Comparison of ENCODE assay signal across 30 cellular contexts in genomic region chr11:15700456-15700855, GRCh38.
"Had no signal": no experiment of that assay in that cellular context is flagged by ENCODE, and none has a peak within 500 bp of the region (broad histone marks: within the 10 kb centered on the region; RNA-seq: fewer than 3 reads in every experiment).

No MANE protein-coding gene starts in this region.

- H3K4me1 ChIP-seq: adrenal gland, ascending aorta, breast epithelium had no signal

- H3K9me3 ChIP-seq: adrenal gland, ascending aorta, body of pancreas, breast epithelium had no signal

- H3K27ac ChIP-seq: adrenal gland, ascending aorta, brain microvascular endothelial cell, breast epithelium, cardiac muscle cell had no signal

- DNase-seq: activated effector memory CD4-positive, alpha-beta T cell treated with anti-CD3 and anti-CD28 coated beads, Interleukin-2, amount 50 U/mL, for 16 hours; activated effector memory CD4-positive, alpha-beta T cell treated with Interleukin-2 at 50 U/mL for 16 hours; activated gamma-delta T cell; activated gamma-delta T cell treated with Interleukin-2 at 50 U/mL for 16 hours; activated naive CD4-positive, alpha-beta T cell; activated naive CD4-positive, alpha-beta T cell treated with anti-CD3 and anti-CD28 coated beads for 36 hours; activated naive CD4-positive, alpha-beta T cell treated with anti-CD3 and anti-CD28 coated beads, Interleukin-2, amount 10 ng/mL, durations not matched to agents 7 days and 5 days; activated naive CD4-positive, alpha-beta T cell treated with anti-CD3 and anti-CD28 coated beads, Interleukin-2, amount 50 U/mL, for 16 hours; activated naive CD4-positive, alpha-beta T cell treated with Interleukin-2 at 50 U/mL for 16 hours; activated naive CD8-positive, alpha-beta T cell treated with anti-CD3 and anti-CD28 coated beads for 36 hours; activated naive CD8-positive, alpha-beta T cell treated with anti-CD3 and anti-CD28 coated beads, Interleukin-2, amount 10 ng/mL, durations not matched to agents 7 days and 5 days; activated naive CD8-positive, alpha-beta T cell treated with anti-CD3 and anti-CD28 coated beads, Interleukin-2, amount 50 U/mL, for 24 hours; activated T-cell treated with anti-CD3 and anti-CD28 coated beads, Interleukin-2, amount 50 U/mL, for 1 hour; activated T-cell treated with anti-CD3 and anti-CD28 coated beads, Interleukin-2, amount 50 U/mL, for 24 hours; activated T-cell treated with anti-CD3 and anti-CD28 coated beads, Interleukin-2, amount 50 U/mL, for 4 hours; activated T-cell treated with anti-CD3 and anti-CD28 coated beads, Interleukin-2, amount 50 U/mL, for 48 hours; activated T-cell treated with anti-CD3 and anti-CD28 coated beads, Interleukin-2, amount 50 U/mL, for 72 hours; adrenal gland; amniotic stem cell; amygdala; anterior cingulate cortex; aorta; body of pancreas; brain microvascular endothelial cell; caudate nucleus; central memory CD4-positive, alpha-beta T cell; cerebellar nuclear complex had no signal

- H3K36me3 ChIP-seq: adrenal gland, ascending aorta, brain microvascular endothelial cell, breast epithelium, cardiac muscle cell had no signal

- H3K4me3 ChIP-seq: adrenal gland, ascending aorta, body of pancreas, breast epithelium, cardiac muscle cell had no signal

- H3K27me3 ChIP-seq: adrenal gland, ascending aorta, body of pancreas, brain microvascular endothelial cell, cardiac muscle cell had no signal
